In genomic region chr6:158500016-158500735, GRCh38 we compare ENCODE assay signal across 11 cellular contexts. TPM values are rescaled to one million over a fixed set of nuclear protein-coding genes. Genes with fewer than 3 reads are reported as not detected.
DNase-seq lines count a peak whose midpoint lies in the region; ATAC-seq, FAIRE-seq and TF ChIP-seq lines count a peak whose summit lies in the region.
"Had no signal": no experiment of that assay in that cellular context is flagged by ENCODE, and none has a peak within 500 bp of the region (broad histone marks: within the 10 kb centered on the region; RNA-seq: fewer than 3 reads in every experiment).

No MANE protein-coding gene starts in this region.

- no peaks in the 10 kb centered on the region for H3K27me3 Mint-ChIP-seq in astrocyte (ENCODE audit: low read depth, unreplicated experiment)

- no peak overlapping the region for H3K4me3 ChIP-seq in astrocyte (ENCODE audit: insufficient read depth, low read depth, low read length)
- H3K4me3 ChIP-seq in effector memory CD4-positive, alpha-beta T cell (ENCODE audit: insufficient read depth, low read depth, low read length, poor library complexity, severe bottlenecking) = no peak overlapping the region
- H3K4me3 ChIP-seq: PC-9 had no signal

- no peak overlapping the region for H3K4me2 ChIP-seq in astrocyte (ENCODE audit: low read length)
- H3K4me2 ChIP-seq: PC-9 had no signal

- no peaks in the 10 kb centered on the region for H4K20me1 ChIP-seq in astrocyte (ENCODE audit: insufficient read depth, low read length)

- H3K4me1 ChIP-seq in astrocyte (ENCODE audit: insufficient read depth, low read length) = no peaks in the 10 kb centered on the region
- H3K4me1 ChIP-seq in effector memory CD4-positive, alpha-beta T cell (ENCODE audit: control insufficient read depth, insufficient read depth, low read length, poor library complexity, severe bottlenecking) = no peaks in the 10 kb centered on the region

- H3K4me1 Mint-ChIP-seq in astrocyte (ENCODE audit: low read depth, unreplicated experiment) = peaks cover 5% of the 10 kb centered on the region

- H3K9me3 Mint-ChIP-seq in astrocyte (ENCODE audit: unreplicated experiment) = no peaks in the 10 kb centered on the region

- peak; percentile 90 for FAIRE-seq in D721Med (lab: Jason Lieb, UNC)
- no peak for FAIRE-seq in astrocyte (lab: Jason Lieb, UNC)
- FAIRE-seq: H54, TTC549 had no signal

- DNase-seq in D721Med (ENCODE audit: insufficient read length, low spot score) (peak; percentile 68), NCI-H1436 treated with DMSO at 0.1 percent for 48 hours (lab: John Stamatoyannopoulos, UW) (peak; percentile 62), astrocyte (ENCODE audit: low read depth) (peak; percentile 6), myocyte (ENCODE audit: low read depth) (peak; percentile 96), hepatic stellate cell (ENCODE audit: low spot score) (no peak)
- no peak for DNase-seq in effector memory CD4-positive, alpha-beta T cell
- DNase-seq in effector CD8-positive, alpha-beta T cell (lab: John Stamatoyannopoulos, UW) = no peak
- DNase-seq: PC-9 had no signal

- peaks cover 20% of the 10 kb centered on the region for H3K36me3 Mint-ChIP-seq in astrocyte (ENCODE audit: low read depth, unreplicated experiment)

- H3K36me3 ChIP-seq in astrocyte (ENCODE audit: insufficient read depth, low read length) = peaks cover 14% of the 10 kb centered on the region
- H3K36me3 ChIP-seq in effector memory CD4-positive, alpha-beta T cell (ENCODE audit: control insufficient read depth, insufficient read depth, low read length) = peaks cover 6% of the 10 kb centered on the region

- ATAC-seq in GM21737 (IDR thresholded peaks at IDR 0.05; ENCODE audit: unreplicated experiment) = no peak

- no peak overlapping the region for H3K4me3 Mint-ChIP-seq in astrocyte (ENCODE audit: unreplicated experiment)

- no peaks in the 10 kb centered on the region for H3K27me3 ChIP-seq in astrocyte (ENCODE audit: insufficient read depth, low read length)
- H3K27me3 ChIP-seq in effector memory CD4-positive, alpha-beta T cell (replicated peaks; ENCODE audit: control insufficient read depth, insufficient read depth, low read length, poor library complexity, severe bottlenecking) = no peaks in the 10 kb centered on the region

- no peaks in the 10 kb centered on the region for H3K79me2 ChIP-seq in astrocyte (ENCODE audit: insufficient read depth, low read length)

- H3K27ac Mint-ChIP-seq in astrocyte (ENCODE audit: unreplicated experiment) = peak overlapping the region; percentile 13

- TF ChIP-seq CTCF in D721Med (IDR thresholded peaks at IDR 0.05; ENCODE audit: insufficient read depth, missing control alignments) = no peak
- no peak for TF ChIP-seq CTCF in astrocyte (IDR thresholded peaks at IDR 0.05; ENCODE audit: insufficient read depth, low read depth, low read length)

- no peak overlapping the region for H3K27ac ChIP-seq in astrocyte (ENCODE audit: low read depth, low read length)
- no peak overlapping the region for H3K27ac ChIP-seq in effector memory CD4-positive, alpha-beta T cell (ENCODE audit: insufficient read depth, low read length, poor library complexity, severe bottlenecking)
- H3K27ac ChIP-seq: PC-9 had no signal

- no peak overlapping the region for H3K9ac ChIP-seq in astrocyte (ENCODE audit: low read length)

- H3K9me3 ChIP-seq in astrocyte (ENCODE audit: insufficient read depth, low read depth, low read length) = no peaks in the 10 kb centered on the region
- H3K9me3 ChIP-seq in effector memory CD4-positive, alpha-beta T cell (ENCODE audit: control insufficient read depth, low read length) = no peaks in the 10 kb centered on the region

- no peak overlapping the region for H2AFZ ChIP-seq in astrocyte (ENCODE audit: low read depth, low read length)
- H2AFZ ChIP-seq: PC-9 had no signal

RNA-seq across cellular contexts. Expression of gene TMEM181, which starts 59.7 kb away (rescaled TPM):
- total RNA-seq in astrocyte (31.0 and 33.3 TPM in 2 replicates), myocyte (32.8 and 33.5 TPM in 2 replicates)
- polyA plus RNA-seq in myocyte (2012) = 15.7 TPM

Comparison
In these comparisons a context has a peak if more than half of its experiments do, and no peak if none do; other contexts are left out.
1. DNase-seq: peak in D721Med (single experiment), NCI-H1436 treated with DMSO at 0.1 percent for 48 hours (single experiment), astrocyte (single experiment) and myocyte (single experiment); none in effector memory CD4-positive, alpha-beta T cell (0 of 3), hepatic stellate cell (single experiment) and effector CD8-positive, alpha-beta T cell (single experiment).